Comparison of ENCODE assay signal across 28 cellular contexts in the genomic region with DNA sequence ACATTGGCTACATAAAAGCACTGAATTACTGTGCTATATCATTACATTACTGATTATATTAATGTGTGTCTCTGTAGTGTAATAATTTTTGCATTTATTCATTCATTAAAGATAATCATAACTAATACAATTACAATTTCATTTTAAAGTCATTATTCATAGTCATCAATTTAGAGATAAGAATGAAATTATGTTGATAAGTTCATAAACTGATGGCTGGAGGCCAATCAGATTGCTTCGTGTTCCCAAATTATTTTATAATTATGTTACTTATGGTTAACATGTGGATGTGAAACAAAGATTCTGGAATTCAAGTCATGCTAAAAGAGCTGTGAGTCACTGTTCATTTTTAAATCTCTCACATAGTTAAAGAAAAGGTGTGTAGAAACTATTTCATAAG.
"Had no signal": no experiment of that assay in that cellular context is flagged by ENCODE, and none has a peak within 500 bp of the region (broad histone marks: within the 10 kb centered on the region; RNA-seq: fewer than 3 reads in every experiment).

No MANE protein-coding gene starts in this region.

- H3K4me3 ChIP-seq: colonic mucosa, esophagus squamous epithelium had no signal

- H3K36me3 ChIP-seq: brain microvascular endothelial cell, colonic mucosa, esophagus squamous epithelium had no signal

- H3K27me3 ChIP-seq: brain microvascular endothelial cell, colonic mucosa, esophagus squamous epithelium had no signal

- H3K27ac ChIP-seq: brain microvascular endothelial cell, colonic mucosa, epithelial cell of prostate, esophagus squamous epithelium had no signal

- H3K9me3 ChIP-seq: colonic mucosa, esophagus squamous epithelium had no signal

- ATAC-seq: activated CD4-positive, alpha-beta T cell treated with anti-CD3 and anti-CD28 coated beads for 36 hours; activated CD8-positive, alpha-beta memory T cell treated with anti-CD3 and anti-CD28 coated beads, Interleukin-2, amount 10 ng/mL, durations not matched to agents 7 days and 5 days; activated CD8-positive, alpha-beta T cell treated with anti-CD3 and anti-CD28 coated beads, Interleukin-2, amount 10 ng/mL, durations not matched to agents 7 days and 5 days; T-helper 17 cell had no signal

- FAIRE-seq: astrocyte, bronchial epithelial cell, endothelial cell of umbilical vein had no signal

- DNase-seq: activated CD4-positive, alpha-beta memory T cell treated with anti-CD3 and anti-CD28 coated beads for 36 hours; activated CD4-positive, alpha-beta T cell treated with anti-CD3 and anti-CD28 coated beads for 36 hours; activated CD4-positive, alpha-beta T cell treated with anti-CD3 and anti-CD28 coated beads, Interleukin-2, amount 10 ng/mL, durations not matched to agents 24 days and 14 days; activated CD4-positive, CD25-positive, alpha-beta regulatory T cell; activated CD4-positive, CD25-positive, alpha-beta regulatory T cell treated with anti-CD3 and anti-CD28 coated beads, Interleukin-2, amount 50 U/mL, for 72 hours; activated CD8-positive, alpha-beta memory T cell treated with anti-CD3 and anti-CD28 coated beads, Interleukin-2, amount 10 ng/mL, durations not matched to agents 7 days and 5 days; activated CD8-positive, alpha-beta memory T cell treated with anti-CD3 and anti-CD28 coated beads, Interleukin-2, amount 50 U/mL, for 4 hours; activated CD8-positive, alpha-beta T cell treated with anti-CD3 and anti-CD28 coated beads, Interleukin-2, amount 10 ng/mL, durations not matched to agents 7 days and 5 days; activated gamma-delta T cell; activated naive CD4-positive, alpha-beta T cell; activated naive CD4-positive, alpha-beta T cell treated with anti-CD3 and anti-CD28 coated beads, Interleukin-2, amount 50 U/mL, for 16 hours; activated T-cell treated with anti-CD3 and anti-CD28 coated beads, Interleukin-2, amount 50 U/mL, for 1 hour; activated T-cell treated with anti-CD3 and anti-CD28 coated beads, Interleukin-2, amount 50 U/mL, for 48 hours; amniotic stem cell; anterior cingulate cortex; brain microvascular endothelial cell; colonic mucosa; effector CD8-positive, alpha-beta T cell; esophagus squamous epithelium; foreskin melanocyte; head of caudate nucleus; T-helper 1 cell; T-helper 17 cell; T1000 had no signal

- H3K4me1 ChIP-seq: colonic mucosa, esophagus squamous epithelium had no signal
